In genomic region chr6:134468633-134469032, GRCh38 we compare ENCODE assay signal across 1 cellular context.
TF ChIP-seq lines count a peak whose summit lies in the region.

No MANE protein-coding gene starts in this region.

TF ChIP-seq in GM23338, 12 proteins besides CTCF, POLR2A, EP300 and RAD21 (continued from another document):
- TF ChIP-seq STAT1 (IDR thresholded peaks at IDR 0.05; ENCODE audit: unreplicated experiment) (no peak), JUNB (IDR thresholded peaks at IDR 0.05; ENCODE audit: unreplicated experiment) (no peak), ETS1 (IDR thresholded peaks at IDR 0.05) (no peak)
